In the genomic region with DNA sequence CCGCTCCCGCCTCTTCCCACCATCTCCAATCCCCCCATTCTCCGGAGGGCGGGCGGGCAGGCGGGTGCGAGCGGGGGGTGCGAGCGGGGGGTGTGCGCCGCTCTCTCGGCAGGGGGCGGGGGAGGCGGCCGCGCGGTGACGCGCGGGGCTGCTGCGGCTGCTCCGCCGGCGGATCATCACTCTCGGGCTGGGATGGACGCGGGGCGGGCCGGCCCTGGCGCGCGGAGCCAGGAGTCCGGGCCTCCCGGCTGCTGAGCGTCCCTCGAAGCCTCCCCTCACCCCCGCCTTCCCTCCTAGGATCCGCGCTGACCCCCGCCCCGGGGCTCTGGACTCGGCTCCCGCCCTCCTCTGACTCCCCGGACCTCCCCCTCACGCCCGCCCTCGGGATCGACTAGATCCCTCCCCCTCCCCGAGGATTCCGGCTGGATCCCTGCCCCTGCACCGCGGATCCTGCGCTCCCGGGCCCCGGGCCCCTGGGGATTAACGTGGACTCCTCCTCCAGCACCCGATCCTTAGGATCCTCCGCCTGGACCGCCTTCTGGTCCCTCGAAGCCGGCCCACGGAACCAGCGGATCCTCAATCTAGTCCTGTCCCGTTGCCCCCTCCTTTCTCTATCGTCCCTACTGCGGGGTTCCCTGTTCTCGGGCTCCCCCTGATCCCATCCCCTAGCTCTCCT, we compare ENCODE assay signal across 9 cellular contexts. TPM values are rescaled to one million over a fixed set of nuclear protein-coding genes. Genes with fewer than 3 reads are reported as not detected.
A peak's percentile ranks its signal among the peaks of the same experiment; 100 is the strongest.
DNase-seq lines count a peak whose midpoint lies in the region; ATAC-seq and TF ChIP-seq lines count a peak whose summit lies in the region.
"Had no signal": no experiment of that assay in that cellular context is flagged by ENCODE, and none has a peak within 500 bp of the region (broad histone marks: within the 10 kb centered on the region; RNA-seq: fewer than 3 reads in every experiment).

No MANE protein-coding gene starts in this region.

- peak overlapping the region; percentile 81 to 95 (median 87) for H3K27ac Mint-ChIP-seq in IgD-negative memory B cell
- peak overlapping the region; percentile 94 for H3K27ac Mint-ChIP-seq in activated CD8-positive, alpha-beta T cell treated with anti-CD3 and anti-CD28 coated beads, Interleukin-2, amount 10 ng/mL, durations not matched to agents 7 days and 5 days

- DNase-seq in activated effector memory CD4-positive, alpha-beta T cell treated with anti-CD3 and anti-CD28 coated beads, Interleukin-2, amount 50 U/mL, for 16 hours: peak; percentile 90
- DNase-seq in activated effector memory CD4-positive, alpha-beta T cell treated with Interleukin-2 at 50 U/mL for 16 hours: no peak
- DNase-seq in activated CD8-positive, alpha-beta T cell treated with anti-CD3 and anti-CD28 coated beads, Interleukin-2, amount 10 ng/mL, durations not matched to agents 7 days and 5 days: no peak
- DNase-seq in fibroblast of gingiva (ENCODE audit: low read depth): peak; percentile 25

- H3K27me3 ChIP-seq in neutrophil: peaks cover 57% of the 10 kb centered on the region

- no peaks in the 10 kb centered on the region for H3K36me3 ChIP-seq in neutrophil

- H3K27me3 Mint-ChIP-seq in IgD-negative memory B cell: peaks cover 6% of the 10 kb centered on the region
- H3K27me3 Mint-ChIP-seq in activated CD8-positive, alpha-beta T cell treated with anti-CD3 and anti-CD28 coated beads, Interleukin-2, amount 10 ng/mL, durations not matched to agents 7 days and 5 days (ENCODE audit: low read depth): peaks cover 9% of the 10 kb centered on the region

- peak overlapping the region; percentile 65 to 71 for H3K4me3 ChIP-seq in neutrophil (ENCODE audit: low read depth in 1 of 2, low read length in 1 of 2)

- ATAC-seq in activated CD8-positive, alpha-beta T cell treated with anti-CD3 and anti-CD28 coated beads, Interleukin-2, amount 10 ng/mL, durations not matched to agents 7 days and 5 days: peak; percentile 39
- no peak for ATAC-seq in GM19395 (IDR thresholded peaks at IDR 0.05; ENCODE audit: unreplicated experiment)
- no peak for ATAC-seq in GM18868 (IDR thresholded peaks at IDR 0.05; ENCODE audit: unreplicated experiment)

- no peaks in the 10 kb centered on the region for H3K9me3 ChIP-seq in neutrophil

- H3K36me3 Mint-ChIP-seq in IgD-negative memory B cell: no peaks in the 10 kb centered on the region
- H3K36me3 Mint-ChIP-seq in activated CD8-positive, alpha-beta T cell treated with anti-CD3 and anti-CD28 coated beads, Interleukin-2, amount 10 ng/mL, durations not matched to agents 7 days and 5 days (ENCODE audit: low read depth): peaks cover 2% of the 10 kb centered on the region

- H3K4me1 Mint-ChIP-seq in IgD-negative memory B cell: peaks cover 5 to 19% (median 8%) of the 10 kb centered on the region in 3 donors
- H3K4me1 Mint-ChIP-seq in activated CD8-positive, alpha-beta T cell treated with anti-CD3 and anti-CD28 coated beads, Interleukin-2, amount 10 ng/mL, durations not matched to agents 7 days and 5 days (ENCODE audit: low read depth): peaks cover 18% of the 10 kb centered on the region

- no peaks in the 10 kb centered on the region for H3K9me3 Mint-ChIP-seq in IgD-negative memory B cell
- no peaks in the 10 kb centered on the region for H3K9me3 Mint-ChIP-seq in activated CD8-positive, alpha-beta T cell treated with anti-CD3 and anti-CD28 coated beads, Interleukin-2, amount 10 ng/mL, durations not matched to agents 7 days and 5 days (ENCODE audit: insufficient read depth)

- peaks cover 14 to 30% of the 10 kb centered on the region in 2 experiments for H3K4me1 ChIP-seq in neutrophil (ENCODE audit: control insufficient read depth in 1 of 2, insufficient read depth in 1 of 2, low read depth in 1 of 2, low read length in 1 of 2)

- CTCF ChIA-PET in activated CD8-positive, alpha-beta T cell treated with anti-CD3 and anti-CD28 coated beads, Interleukin-2, amount 10 ng/mL, durations not matched to agents 7 days and 5 days (lab: Charles Lee): interaction anchor here (0.8 to 3.8 kb wide), 2 partner anchors 31 to 49 kb away, joined by 8 to 22 read pairs; partner anchors contain the start of gene TMEM102

- no peak for TF ChIP-seq CTCF in neutrophil (IDR thresholded peaks at IDR 0.05)

- peak overlapping the region; percentile 72 for H3K27ac ChIP-seq in neutrophil

- POLR2A ChIA-PET in activated CD8-positive, alpha-beta T cell treated with anti-CD3 and anti-CD28 coated beads, Interleukin-2, amount 10 ng/mL, durations not matched to agents 7 days and 5 days (lab: Charles Lee): interaction anchor here (0.8 to 2.2 kb wide), 3 partner anchors 9 to 79 kb away, joined by 3 to 10 read pairs (median 6); partner anchors contain the start of genes PLSCR3 and POLR2A

- peak overlapping the region; percentile 95 to 98 (median 97) for H3K4me3 Mint-ChIP-seq in IgD-negative memory B cell
- H3K4me3 Mint-ChIP-seq in activated CD8-positive, alpha-beta T cell treated with anti-CD3 and anti-CD28 coated beads, Interleukin-2, amount 10 ng/mL, durations not matched to agents 7 days and 5 days: peak overlapping the region; percentile 95

RNA-seq across cellular contexts. Expression of gene TMEM256, which starts 1.0 kb away (rescaled TPM):
- polyA plus RNA-seq in IgD-negative memory B cell: 84.7 TPM
- 10 to 100 TPM; 61.8 to 62.3 TPM for total RNA-seq in activated CD8-positive, alpha-beta T cell treated with anti-CD3 and anti-CD28 coated beads, Interleukin-2, amount 10 ng/mL, durations not matched to agents 7 days and 5 days

RNA-seq across cellular contexts. Expression of gene NLGN2, which starts 2.8 kb away (rescaled TPM):
- polyA plus RNA-seq in IgD-negative memory B cell: not detected
- total RNA-seq in activated CD8-positive, alpha-beta T cell treated with anti-CD3 and anti-CD28 coated beads, Interleukin-2, amount 10 ng/mL, durations not matched to agents 7 days and 5 days: 1 to 10 TPM; 4.7 to 5.2 TPM

RNA-seq across cellular contexts. Expression of gene PLSCR3, which starts 10.6 kb away (rescaled TPM):
- 113 TPM for polyA plus RNA-seq in IgD-negative memory B cell
- total RNA-seq in activated CD8-positive, alpha-beta T cell treated with anti-CD3 and anti-CD28 coated beads, Interleukin-2, amount 10 ng/mL, durations not matched to agents 7 days and 5 days: 10 to 100 TPM; 87.9 to 92.6 TPM

RNA-seq across cellular contexts. Expression of gene SPEM1, which starts 15.2 kb away (rescaled TPM):
- not detected for polyA plus RNA-seq in IgD-negative memory B cell
- not detected for total RNA-seq in activated CD8-positive, alpha-beta T cell treated with anti-CD3 and anti-CD28 coated beads, Interleukin-2, amount 10 ng/mL, durations not matched to agents 7 days and 5 days
- total RNA-seq: pulmonary artery endothelial cell had no signal

RNA-seq across cellular contexts. Expression of gene SPEM2, which starts 20.5 kb away (rescaled TPM):
- polyA plus RNA-seq in IgD-negative memory B cell: not detected
- total RNA-seq in activated CD8-positive, alpha-beta T cell treated with anti-CD3 and anti-CD28 coated beads, Interleukin-2, amount 10 ng/mL, durations not matched to agents 7 days and 5 days: not detected
- total RNA-seq: pulmonary artery endothelial cell had no signal

Comparison
In these comparisons a context has a peak if more than half of its experiments do, and no peak if none do; other contexts are left out.
1. DNase-seq: peak in activated effector memory CD4-positive, alpha-beta T cell treated with anti-CD3 and anti-CD28 coated beads, Interleukin-2, amount 50 U/mL, for 16 hours (single experiment) and fibroblast of gingiva (single experiment); none in activated effector memory CD4-positive, alpha-beta T cell treated with Interleukin-2 at 50 U/mL for 16 hours (single experiment) and activated CD8-positive, alpha-beta T cell treated with anti-CD3 and anti-CD28 coated beads, Interleukin-2, amount 10 ng/mL, durations not matched to agents 7 days and 5 days (single experiment).